In the genomic region with DNA sequence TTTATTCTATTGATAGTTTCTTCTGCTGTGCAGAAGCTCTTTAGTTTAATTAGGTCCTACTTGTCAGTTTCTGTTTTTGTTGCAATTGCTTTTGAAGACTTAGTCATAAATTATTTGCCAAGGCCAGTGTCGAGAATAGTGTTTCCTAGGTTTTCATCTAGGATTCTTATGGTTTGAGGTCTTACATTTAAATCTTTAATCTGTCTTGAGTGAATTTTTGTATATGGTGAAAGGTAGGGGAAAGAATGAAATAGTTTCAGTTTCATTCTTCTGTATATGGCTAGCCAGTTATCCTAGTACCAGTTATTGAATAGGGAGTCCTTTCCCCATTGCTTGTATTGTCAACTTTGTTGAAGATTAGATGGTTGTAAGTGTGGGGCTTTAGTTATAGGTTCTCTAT, we compare ENCODE assay signal across 23 cellular contexts. TPM values are rescaled to one million over a fixed set of nuclear protein-coding genes. Genes with fewer than 3 reads are reported as not detected.
DNase-seq lines count a peak whose midpoint lies in the region; ATAC-seq, FAIRE-seq and TF ChIP-seq lines count a peak whose summit lies in the region.
"Had no signal": no experiment of that assay in that cellular context is flagged by ENCODE, and none has a peak within 500 bp of the region (broad histone marks: within the 10 kb centered on the region; RNA-seq: fewer than 3 reads in every experiment).

No MANE protein-coding gene starts in this region.

- H3K36me3 ChIP-seq in keratinocyte (ENCODE audit: control insufficient read depth in 2 of 2, extremely low read depth in 1 of 2, insufficient read depth in 2 of 2, low read length in 2 of 2): no peaks in the 10 kb centered on the region
- H3K36me3 ChIP-seq: ascending aorta; BLaER1 treated with 17β-estradiol and CSF1 and Interleukin-3, amounts not matched to agents 10 nM and 100 nM; gastrocnemius medialis; sigmoid colon had no signal

- TF ChIP-seq CTCF in keratinocyte (optimal IDR thresholded peaks at IDR 0.05 in 1 of 3, IDR thresholded peaks at IDR 0.05 in 1 of 3, conservative IDR thresholded peaks at IDR 0.05 in 1 of 3; ENCODE audit: extremely low read depth in 1 of 3, insufficient read depth in 2 of 3, low read length in 3 of 3): no peak

- FAIRE-seq in keratinocyte (lab: Jason Lieb, UNC): no peak
- no peak for FAIRE-seq in HTR-8/SVneo (lab: Jason Lieb, UNC)
- FAIRE-seq: islet of Langerhans had no signal

- H3K4me1 ChIP-seq in keratinocyte (ENCODE audit: control insufficient read depth, extremely low read depth, insufficient read depth, low read length): peaks cover 4% of the 10 kb centered on the region
- H3K4me1 ChIP-seq: ascending aorta, gastrocnemius medialis, sigmoid colon had no signal

- peak; percentile 47 to 53 for ATAC-seq in activated T-cell treated with anti-CD3 and anti-CD28 coated beads, Interleukin-2, amount 50 U/mL, for 4 hours
- ATAC-seq in GM18511 (IDR thresholded peaks at IDR 0.05; ENCODE audit: unreplicated experiment): peak; percentile 60
- ATAC-seq in activated T-helper 17 cell treated with anti-CD3 and anti-CD28 coated beads, Interleukin-2, amount 50 U/mL, for 72 hours (replicated peaks): peak; percentile 61
- ATAC-seq: gastrocnemius medialis, Panc1 had no signal

- peaks cover 27% of the 10 kb centered on the region for H3K9me3 Mint-ChIP-seq in activated T-cell treated with anti-CD3 and anti-CD28 coated beads, Interleukin-2, amount 50 U/mL, for 4 hours
- H3K9me3 Mint-ChIP-seq in activated T-helper 17 cell treated with anti-CD3 and anti-CD28 coated beads, Interleukin-2, amount 50 U/mL, for 72 hours: peaks cover 5% of the 10 kb centered on the region

- intact Hi-C loops in posterior cingulate gyrus (cut with DNase I): no loop called here

- H3K4me3 Mint-ChIP-seq in activated T-cell treated with anti-CD3 and anti-CD28 coated beads, Interleukin-2, amount 50 U/mL, for 4 hours: peak overlapping the region; percentile 57
- peak overlapping the region; percentile 54 for H3K4me3 Mint-ChIP-seq in activated T-helper 17 cell treated with anti-CD3 and anti-CD28 coated beads, Interleukin-2, amount 50 U/mL, for 72 hours

- DNase-seq in activated T-cell treated with anti-CD3 and anti-CD28 coated beads, Interleukin-2, amount 50 U/mL, for 4 hours: no peak
- DNase-seq in activated T-cell treated with anti-CD3 and anti-CD28 coated beads for 4 hours (no peak), keratinocyte (ENCODE audit: low read depth, low spot score) (no peak), NCI-H774 (lab: John Stamatoyannopoulos, UW) (no peak), posterior cingulate gyrus (no peak), HTR-8/SVneo (ENCODE audit: insufficient read length, low spot score) (no peak)
- DNase-seq: ACHN; activated effector memory CD4-positive, alpha-beta T cell treated with anti-CD3 and anti-CD28 coated beads, Interleukin-2, amount 50 U/mL, for 16 hours; cerebellar nuclear complex; gastrocnemius medialis; NCI-H1092 treated with DMSO at 0.1 percent for 48 hours; NCI-H2081; sigmoid colon; stimulated activated CD4-positive, alpha-beta T cell treated with anti-CD3 and anti-CD28 coated beads, Interleukin-15, amount 100 ng/mL, for 24 hours; stimulated activated CD8-positive, alpha-beta memory T cell treated with anti-CD3 and anti-CD28 coated beads, Interleukin-4, amount 100 ng/mL, for 48 hours had no signal

- H4K20me1 ChIP-seq in keratinocyte (ENCODE audit: control insufficient read depth, extremely low read depth, insufficient read depth, low read length): no peaks in the 10 kb centered on the region
- H4K20me1 ChIP-seq: BLaER1 treated with 17β-estradiol and CSF1 and Interleukin-3, amounts not matched to agents 10 nM and 100 nM had no signal

- peak overlapping the region; percentile 1 for H3K4me2 ChIP-seq in keratinocyte (ENCODE audit: control insufficient read depth, extremely low read depth, insufficient read depth, low read depth, low read length)
- H3K4me2 ChIP-seq: BLaER1 treated with 17β-estradiol and CSF1 and Interleukin-3, amounts not matched to agents 10 nM and 100 nM had no signal

- peaks cover 11% of the 10 kb centered on the region for H3K36me3 Mint-ChIP-seq in activated T-cell treated with anti-CD3 and anti-CD28 coated beads, Interleukin-2, amount 50 U/mL, for 4 hours (ENCODE audit: insufficient read depth)
- no peaks in the 10 kb centered on the region for H3K36me3 Mint-ChIP-seq in activated T-helper 17 cell treated with anti-CD3 and anti-CD28 coated beads, Interleukin-2, amount 50 U/mL, for 72 hours (ENCODE audit: low read depth)

- no peaks in the 10 kb centered on the region for H3K79me2 ChIP-seq in keratinocyte (ENCODE audit: control insufficient read depth, insufficient read depth, low read length)

- H3K4me3 ChIP-seq in keratinocyte (ENCODE audit: control insufficient read depth in 2 of 3, extremely low read depth in 1 of 3, insufficient read depth in 2 of 3, low read depth in 1 of 3, low read length in 3 of 3): peak overlapping the region in 1 of 3 experiments; percentile 28
- H3K4me3 ChIP-seq: ascending aorta; BLaER1 treated with 17β-estradiol and CSF1 and Interleukin-3, amounts not matched to agents 10 nM and 100 nM; gastrocnemius medialis; sigmoid colon had no signal

- peak overlapping the region; percentile 78 for H3K27ac Mint-ChIP-seq in activated T-helper 17 cell treated with anti-CD3 and anti-CD28 coated beads, Interleukin-2, amount 50 U/mL, for 72 hours
- H3K27ac Mint-ChIP-seq: progenitor cell of endocrine pancreas had no signal

- peaks cover 21% of the 10 kb centered on the region for H3K4me1 Mint-ChIP-seq in activated T-cell treated with anti-CD3 and anti-CD28 coated beads, Interleukin-2, amount 50 U/mL, for 4 hours (ENCODE audit: low read depth)
- peaks cover 14% of the 10 kb centered on the region for H3K4me1 Mint-ChIP-seq in activated T-helper 17 cell treated with anti-CD3 and anti-CD28 coated beads, Interleukin-2, amount 50 U/mL, for 72 hours

- peaks cover 4% of the 10 kb centered on the region for H3K9me3 ChIP-seq in keratinocyte (ENCODE audit: control insufficient read depth, low read depth, low read length)
- H3K9me3 ChIP-seq: gastrocnemius medialis had no signal

- H3K9me1 ChIP-seq in keratinocyte (ENCODE audit: control insufficient read depth, extremely low read depth, insufficient read depth, low read length): no peaks in the 10 kb centered on the region

- H2AFZ ChIP-seq in keratinocyte (ENCODE audit: control insufficient read depth, low read length): no peak overlapping the region

- H3K27me3 Mint-ChIP-seq in activated T-cell treated with anti-CD3 and anti-CD28 coated beads, Interleukin-2, amount 50 U/mL, for 4 hours (ENCODE audit: low read depth): no peaks in the 10 kb centered on the region
- no peaks in the 10 kb centered on the region for H3K27me3 Mint-ChIP-seq in activated T-helper 17 cell treated with anti-CD3 and anti-CD28 coated beads, Interleukin-2, amount 50 U/mL, for 72 hours
- H3K27me3 Mint-ChIP-seq: progenitor cell of endocrine pancreas had no signal

- dilution Hi-C loops in keratinocyte (cut with MboI; ENCODE audit: extremely low pct_ligation_motif_present, low sequenced_read_pairs): no loop called here

- peak overlapping the region; percentile 13 for H3K27ac ChIP-seq in keratinocyte (ENCODE audit: control insufficient read depth, insufficient read depth, low read length)
- H3K27ac ChIP-seq: ascending aorta; BLaER1 treated with 17β-estradiol and CSF1 and Interleukin-3, amounts not matched to agents 10 nM and 100 nM; gastrocnemius medialis; sigmoid colon had no signal

- no peak overlapping the region for H3K9ac ChIP-seq in keratinocyte (ENCODE audit: control insufficient read depth, extremely low read depth, insufficient read depth, low read length)
- H3K9ac ChIP-seq: BLaER1 treated with 17β-estradiol and CSF1 and Interleukin-3, amounts not matched to agents 10 nM and 100 nM had no signal

- no peaks in the 10 kb centered on the region for H3K27me3 ChIP-seq in keratinocyte (ENCODE audit: control insufficient read depth, extremely low read depth, insufficient read depth, low read length)
- H3K27me3 ChIP-seq: ascending aorta; BLaER1 treated with 17β-estradiol and CSF1 and Interleukin-3, amounts not matched to agents 10 nM and 100 nM; gastrocnemius medialis; sigmoid colon had no signal

RNA-seq across cellular contexts. Expression of a gene that starts 10.6 kb away (rescaled TPM):
- total RNA-seq in activated T-cell treated with anti-CD3 and anti-CD28 coated beads, Interleukin-2, amount 50 U/mL, for 4 hours: 1 to 10 TPM; 1.3 to 2.0 (median 2.0) TPM
- total RNA-seq in activated T-helper 17 cell treated with anti-CD3 and anti-CD28 coated beads, Interleukin-2, amount 50 U/mL, for 72 hours: 10 to 100 TPM; 13.5 to 18.6 TPM
- polyA plus RNA-seq in keratinocyte: 1.7 to 2.9 TPM (median 2.5 TPM) in 3 replicates
- polyA plus RNA-seq in keratinocyte (2011; ENCODE audit: low read depth): 0.07 TPM
- polyA plus RNA-seq in keratinocyte (2011; cell fraction: cytosol; rRNA removed): 1.2 and 1.8 TPM in 2 replicates
- polyA plus RNA-seq in keratinocyte (2011; cell fraction: nucleus; rRNA removed): 1.2 and 1.3 TPM in 2 replicates
- 1.4 and 2.5 TPM in 2 replicates for polyA plus RNA-seq in keratinocyte (2012; ENCODE audit: low replicate concordance)
- polyA minus RNA-seq in keratinocyte: 0.36 to 2.0 TPM (median 0.54 TPM) in 3 replicates
- polyA minus RNA-seq in keratinocyte (2011; cell fraction: cytosol; rRNA and poly(A)+ RNA removed): not detected
- polyA minus RNA-seq in keratinocyte (2011; cell fraction: nucleus; rRNA and poly(A)+ RNA removed): not detected in 2 replicates
- total RNA-seq: ascending aorta, gastrocnemius medialis, H4, progenitor cell of endocrine pancreas, sigmoid colon had no signal

RNA-seq across cellular contexts. Expression of a gene that starts 57.5 kb away (rescaled TPM):
- total RNA-seq in activated T-cell treated with anti-CD3 and anti-CD28 coated beads, Interleukin-2, amount 50 U/mL, for 4 hours: 1 to 10 TPM; 1.5 to 2.2 (median 2.1) TPM
- total RNA-seq in activated T-helper 17 cell treated with anti-CD3 and anti-CD28 coated beads, Interleukin-2, amount 50 U/mL, for 72 hours: 10 to 100 TPM in 1 of 2 donors, 1 to 10 TPM in 1; 9.9 to 14.5 TPM
- 12.9 to 15.8 TPM (median 13.7 TPM) in 3 replicates for polyA plus RNA-seq in keratinocyte
- polyA plus RNA-seq in keratinocyte (2011; ENCODE audit: low read depth): 3.8 TPM
- polyA plus RNA-seq in keratinocyte (2011; cell fraction: cytosol; rRNA removed): 5.3 and 7.8 TPM in 2 replicates
- 36.2 and 46.6 TPM in 2 replicates for polyA plus RNA-seq in keratinocyte (2011; cell fraction: nucleus; rRNA removed)
- 7.7 and 14.1 TPM in 2 replicates for polyA plus RNA-seq in keratinocyte (2012; ENCODE audit: low replicate concordance)
- polyA minus RNA-seq in keratinocyte: 10.4 to 42.3 TPM (median 27.2 TPM) in 3 replicates
- polyA minus RNA-seq in keratinocyte (2011; cell fraction: cytosol; rRNA and poly(A)+ RNA removed): 4.0 TPM
- polyA minus RNA-seq in keratinocyte (2011; cell fraction: nucleus; rRNA and poly(A)+ RNA removed): 42.8 and 81.6 TPM in 2 replicates

Comparison
In these comparisons a context has a peak if more than half of its experiments do, and no peak if none do; other contexts are left out.
1. RNA of a gene that starts 10.6 kb away (total RNA-seq): 13.5 to 18.6 TPM in activated T-helper 17 cell treated with anti-CD3 and anti-CD28 coated beads, Interleukin-2, amount 50 U/mL, for 72 hours; 1.3 to 2.0 TPM in activated T-cell treated with anti-CD3 and anti-CD28 coated beads, Interleukin-2, amount 50 U/mL, for 4 hours; every median in the first group is over 4 times any median in the second.
2. Peak in every context shown above with its lines, with median percentiles within 50 percentile points of each other: ATAC-seq.